In the genomic region with DNA sequence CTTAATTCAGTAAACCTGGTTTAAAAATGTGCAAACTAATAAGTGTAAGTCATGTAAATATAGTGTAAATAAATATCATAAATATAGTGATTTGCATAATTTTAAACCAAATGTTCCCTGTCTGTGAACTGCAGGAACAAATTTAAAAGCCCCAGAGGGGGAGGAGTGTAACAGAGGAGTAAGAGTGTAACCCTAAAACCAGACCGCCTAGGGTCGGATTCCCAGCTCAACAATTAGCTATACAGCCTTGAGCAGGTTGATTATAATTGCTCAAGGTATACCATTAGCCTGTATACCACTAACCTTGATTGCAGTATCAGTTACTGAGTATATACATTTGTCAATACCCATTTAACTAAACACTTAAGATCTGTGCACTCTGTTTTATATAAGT, we compare ENCODE assay signal across 20 cellular contexts.
DNase-seq lines count a peak whose midpoint lies in the region; ATAC-seq, FAIRE-seq and TF ChIP-seq lines count a peak whose summit lies in the region.
"Had no signal": no experiment of that assay in that cellular context is flagged by ENCODE, and none has a peak within 500 bp of the region (broad histone marks: within the 10 kb centered on the region; RNA-seq: fewer than 3 reads in every experiment).

No MANE protein-coding gene starts in this region.

- CTCF ChIA-PET in Panc1 (lab: Charles Lee) (no interaction called here), mammary epithelial cell (lab: Charles Lee; ENCODE audit: low non-redundant PET) (no interaction called here)

- no peak for FAIRE-seq in pancreas (lab: Jason Lieb, UNC)
- FAIRE-seq: GM12878, GM18507 had no signal

- H3K4me3 Mint-ChIP-seq in immature natural killer cell = no peak overlapping the region
- H3K4me3 Mint-ChIP-seq: CD4-positive, alpha-beta T cell; GM23338; H9; IgD-negative memory B cell had no signal

- H3K4me3 ChIP-seq in cardiac muscle cell = no peak overlapping the region
- H3K4me3 ChIP-seq in Panc1 (ENCODE audit: low read depth in 2 of 2, low read length in 2 of 2) = no peak overlapping the region
- H3K4me3 ChIP-seq in mesodermal cell (ENCODE audit: extremely low read depth, insufficient read depth, low read length, poor library complexity, severe bottlenecking) = no peak overlapping the region
- H3K4me3 ChIP-seq in mammary epithelial cell (replicated peaks in 1 of 3; ENCODE audit: insufficient read depth in 1 of 3, low read depth in 2 of 3, low read length in 3 of 3) = no peak overlapping the region
- no peak overlapping the region for H3K4me3 ChIP-seq in pancreas
- H3K4me3 ChIP-seq: GM12878, GM23338 had no signal

- H3K27ac ChIP-seq in cardiac muscle cell (peak overlapping the region; percentile 51), Panc1 (ENCODE audit: low read length) (peak overlapping the region; percentile 67; the same call in 1 of the 2 replicates), mesodermal cell (ENCODE audit: low read depth, low read length, severe bottlenecking) (peak overlapping the region; percentile 70), mammary epithelial cell (ENCODE audit: insufficient read depth, low read depth, low read length) (no peak overlapping the region), pancreas (no peak overlapping the region)

- dilution Hi-C loops in mammary epithelial cell (cut with HindIII; ENCODE audit: low sequenced_read_pairs) = no loop called here

- no peak for DNase-seq in cardiac muscle cell (ENCODE audit: low read depth in 1 of 2, low spot score in 1 of 2)
- DNase-seq in left ventricle myocardium superior = no peak
- DNase-seq in Panc1 (ENCODE audit: low read depth, low spot score) = no peak
- no peak for DNase-seq in mammary epithelial cell
- DNase-seq in pancreas = no peak
- DNase-seq in immature natural killer cell = no peak
- DNase-seq: ACHN; C1 segment of cervical spinal cord; Calu3; CD4-positive, alpha-beta T cell; DMS 273 treated with DMSO at 0.1 percent for 48 hours; DMS79; H9 had no signal

- POLR2A ChIA-PET in Panc1 (lab: Charles Lee) = no interaction called here

- WGBS in mesodermal cell (ENCODE audit: insufficient coverage in 2 of 2), 2 experiments = 100% methylated on average over 2 of the region's 2 CpGs; no CpG with 5 or more reads in 1 of the 2 experiments
- 100% methylated on average over 2 of the region's 2 CpGs for WGBS in mammary epithelial cell (ENCODE audit: low coverage, missing lambda C conversion rate)
- WGBS in pancreas, 2 donors = 90 to 92% methylated on average over 2 of the region's 2 CpGs

- no peaks in the 10 kb centered on the region for H4K20me1 ChIP-seq in mammary epithelial cell (ENCODE audit: insufficient read depth, low read length)

- H3K27ac Mint-ChIP-seq in immature natural killer cell = no peak overlapping the region
- H3K27ac Mint-ChIP-seq: CD4-positive, alpha-beta T cell; GM23338; H9; HFFc6; IgD-negative memory B cell had no signal

- H3K4me1 ChIP-seq in cardiac muscle cell (ENCODE audit: low read depth) (peaks cover 54% of the 10 kb centered on the region), Panc1 (ENCODE audit: control insufficient read depth, insufficient read depth, low read length) (peaks cover 15% of the 10 kb centered on the region), mesodermal cell (ENCODE audit: control insufficient read depth, insufficient read depth, low read length, poor library complexity, severe bottlenecking) (peaks cover 14% of the 10 kb centered on the region), mammary epithelial cell (ENCODE audit: insufficient read depth, low read length) (peaks cover 32% of the 10 kb centered on the region), pancreas (peaks cover 0 to 2% (median 0%) of the 10 kb centered on the region in 3 donors)

- H3K27me3 ChIP-seq in cardiac muscle cell (no peaks in the 10 kb centered on the region), Panc1 (ENCODE audit: control insufficient read depth, insufficient read depth, low read length) (no peaks in the 10 kb centered on the region), mammary epithelial cell (ENCODE audit: insufficient read depth, low read length) (no peaks in the 10 kb centered on the region), pancreas (no peaks in the 10 kb centered on the region)

- H3K36me3 Mint-ChIP-seq in immature natural killer cell = peaks cover 0 to 4% (median 0%) of the 10 kb centered on the region in 3 donors
- H3K36me3 Mint-ChIP-seq: IgD-negative memory B cell had no signal

- ATAC-seq in left ventricle myocardium superior = no peak
- ATAC-seq in Panc1 = 0 out of 2 replicates have a peak, but pooled peaks have one; percentile 53
- ATAC-seq in HG03565 (IDR thresholded peaks at IDR 0.05; ENCODE audit: unreplicated experiment) = no peak
- no peak for ATAC-seq in pancreas
- ATAC-seq: GM12878, GM23338 had no signal

- TF ChIP-seq CTCF in cardiac muscle cell (IDR thresholded peaks at IDR 0.05; ENCODE audit: low read depth, low read length) (no peak), Panc1 (IDR thresholded peaks at IDR 0.05) (no peak), mammary epithelial cell (conservative IDR thresholded peaks at IDR 0.05 in 1 of 2, IDR thresholded peaks at IDR 0.05 in 1 of 2; ENCODE audit: extremely low read depth in 1 of 2, insufficient read depth in 1 of 2, low read depth in 1 of 2, low read length in 2 of 2) (no peak), pancreas (IDR thresholded peaks at IDR 0.05) (no peak)

- no peaks in the 10 kb centered on the region for H3K4me1 Mint-ChIP-seq in immature natural killer cell

- intact Hi-C loops in left ventricle myocardium superior (cut with micrococcal nuclease) = loop anchor here (10.0 kb wide), 1 partner anchor 849 kb away; no protein-coding TSS in a partner anchor
- intact Hi-C loops in Panc1 (cut with micrococcal nuclease; ENCODE audit: unreplicated experiment) = no loop called here
- intact Hi-C loops in mammary epithelial cell (cut with micrococcal nuclease) = loop anchor here (10.0 kb wide), 2 partner anchors 1009 to 1649 kb away; a partner anchor contains a TSS
- intact Hi-C loops in pancreas (cut with DNase I) = no loop called here

- peaks cover 4 to 9% (median 7%) of the 10 kb centered on the region in 6 donors for H3K9me3 Mint-ChIP-seq in immature natural killer cell
- H3K9me3 Mint-ChIP-seq: CD4-positive, alpha-beta T cell had no signal

- no peaks in the 10 kb centered on the region for H3K79me2 ChIP-seq in mammary epithelial cell (ENCODE audit: insufficient read depth, low read length)

- no peak overlapping the region for H2AFZ ChIP-seq in mammary epithelial cell (ENCODE audit: low read depth, low read length)
- H2AFZ ChIP-seq: GM23338 had no signal

- no TSS peak for BruUV-seq in Panc1 (replicated peaks; lab: Mats Ljungman, UMichigan)
- no TSS peak for BruUV-seq in mammary epithelial cell (replicated peaks; lab: Mats Ljungman, UMichigan)

- peaks cover 0 to 2% (median 0%) of the 10 kb centered on the region in 3 donors for H3K27me3 Mint-ChIP-seq in immature natural killer cell (ENCODE audit: low read depth in 3 of 3)
- H3K27me3 Mint-ChIP-seq: CD4-positive, alpha-beta T cell had no signal

- H3K9me3 ChIP-seq in cardiac muscle cell (ENCODE audit: low read depth) (no peaks in the 10 kb centered on the region), Panc1 (ENCODE audit: control insufficient read depth, insufficient read depth, low read depth, low read length) (no peaks in the 10 kb centered on the region), mesodermal cell (ENCODE audit: control insufficient read depth, low read length) (no peaks in the 10 kb centered on the region), mammary epithelial cell (replicated peaks; ENCODE audit: insufficient read depth, low read length) (no peaks in the 10 kb centered on the region), pancreas (no peaks in the 10 kb centered on the region)

- no peak overlapping the region for H3K9ac ChIP-seq in mammary epithelial cell (ENCODE audit: insufficient read depth, low read length)

- H3K4me2 ChIP-seq in mammary epithelial cell (ENCODE audit: insufficient read depth, low read depth, low read length) = no peak overlapping the region
- H3K4me2 ChIP-seq: GM23338 had no signal

- in situ Hi-C loops in Panc1 (cut with HindIII; ENCODE audit: low pct_unique_long_range_greater_than_20kb, low sequenced_read_pairs) (no loop called here), mammary epithelial cell (cut with MboI; ENCODE audit: low sequenced_read_pairs in 2 of 2) (no loop called here)

- H3K36me3 ChIP-seq in cardiac muscle cell = no peaks in the 10 kb centered on the region
- no peaks in the 10 kb centered on the region for H3K36me3 ChIP-seq in Panc1 (ENCODE audit: control insufficient read depth, insufficient read depth, low read length)
- H3K36me3 ChIP-seq in mesodermal cell (ENCODE audit: control insufficient read depth, insufficient read depth, low read length) = no peaks in the 10 kb centered on the region
- no peaks in the 10 kb centered on the region for H3K36me3 ChIP-seq in mammary epithelial cell (ENCODE audit: insufficient read depth, low read length)
- H3K36me3 ChIP-seq in pancreas = no peaks in the 10 kb centered on the region

Comparison
In these comparisons a context has a peak if more than half of its experiments do, and no peak if none do; other contexts are left out.
1. H3K27ac ChIP-seq: peak in cardiac muscle cell (single experiment), Panc1 (single experiment) and mesodermal cell (single experiment); none in mammary epithelial cell (single experiment) and pancreas (0 of 4).
2. intact Hi-C loops: an anchor here in left ventricle myocardium superior (10.0 kb wide) and mammary epithelial cell (10.0 kb wide); none called in Panc1 and pancreas.